16 cellular contexts compared by ENCODE assay signal in the genomic region with DNA sequence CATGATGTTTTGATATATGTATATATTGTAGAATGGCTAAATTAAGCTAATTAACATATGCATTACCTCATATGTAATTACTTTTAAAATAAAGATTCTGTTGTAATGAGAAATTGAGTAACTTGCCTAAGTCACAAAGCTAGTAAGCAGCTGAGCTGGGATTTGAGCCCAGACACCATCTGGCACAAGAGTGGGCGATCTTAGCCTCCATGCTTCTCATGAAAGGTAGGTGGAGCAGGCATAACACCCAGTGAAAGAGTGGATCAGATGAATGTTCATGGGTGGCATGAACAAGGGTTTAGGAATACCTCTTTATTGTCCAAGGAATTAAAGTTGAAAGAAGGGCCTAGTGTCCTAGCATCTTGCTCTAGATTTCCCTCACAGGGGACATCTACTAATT.
DNase-seq lines count a peak whose midpoint lies in the region; ATAC-seq and TF ChIP-seq lines count a peak whose summit lies in the region.
"Had no signal": no experiment of that assay in that cellular context is flagged by ENCODE, and none has a peak within 500 bp of the region (broad histone marks: within the 10 kb centered on the region; RNA-seq: fewer than 3 reads in every experiment).

No MANE protein-coding gene starts in this region.

- intact Hi-C loops in dorsolateral prefrontal cortex (cut with DNase I): no loop called here

- no peak overlapping the region for H3K27ac ChIP-seq in dorsolateral prefrontal cortex

- H3K27me3 ChIP-seq in dorsolateral prefrontal cortex: peaks cover 0 to 16% (median 0%) of the 10 kb centered on the region in 45 donors
- H3K27me3 ChIP-seq: BE2C had no signal

- no peak overlapping the region for H3K4me3 ChIP-seq in dorsolateral prefrontal cortex

- TF ChIP-seq POLR2A in GM18505 (IDR thresholded peaks at IDR 0.05; ENCODE audit: borderline replicate concordance, extremely low read depth, insufficient read depth, insufficient read length): no peak

- TF ChIP-seq CTCF in dorsolateral prefrontal cortex (IDR thresholded peaks at IDR 0.05 in 54 of 56, conservative IDR thresholded peaks at IDR 0.05 in 2 of 56; ENCODE audit: low read depth in 1 of 56, partially characterized antibody in 56 of 56): no peak

- DNase-seq in Ammon's horn (ENCODE audit: low spot score) (peak; percentile 67), NCI-H69 (lab: John Stamatoyannopoulos, UW) (peak; percentile 71), dorsolateral prefrontal cortex (peak in 8 of 10 donors; percentile 4 to 63 (median 47)), occipital lobe (lab: John Stamatoyannopoulos, UW) (peak; percentile 20)
- no peak for DNase-seq in central memory CD4-positive, alpha-beta T cell
- DNase-seq: 8988T; BE2C; C1 segment of cervical spinal cord; CD4-positive, CD25-positive, alpha-beta regulatory T cell; CD8-positive, alpha-beta memory T cell; COR-L47; GOT3; H7 had no signal

- ATAC-seq in GM19395 (IDR thresholded peaks at IDR 0.05; ENCODE audit: unreplicated experiment) (no peak), GM18505 (IDR thresholded peaks at IDR 0.05; ENCODE audit: unreplicated experiment) (no peak)
- ATAC-seq: HepG2 had no signal
